In the genomic region with DNA sequence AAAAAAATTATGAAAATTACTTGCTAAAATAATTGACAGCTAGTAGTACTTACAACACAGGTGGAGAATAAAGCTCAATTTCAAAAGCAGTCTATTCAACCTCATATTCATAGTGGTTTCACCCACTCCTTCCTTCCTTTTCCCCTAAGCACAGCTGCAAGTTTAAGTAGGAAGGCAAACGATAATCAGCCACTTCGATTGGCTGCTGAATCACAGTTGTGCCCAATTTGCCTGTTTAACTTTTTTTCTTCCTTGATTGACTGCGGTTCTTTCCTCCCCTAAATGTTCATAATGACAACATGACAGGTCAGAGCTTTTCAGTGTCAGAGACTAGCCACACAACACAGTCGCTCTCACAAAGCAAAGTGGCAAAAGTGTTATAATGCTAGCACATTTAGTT, we compare ENCODE assay signal across 12 cellular contexts.
A peak's percentile ranks its signal among the peaks of the same experiment; 100 is the strongest.
DNase-seq lines count a peak whose midpoint lies in the region; ATAC-seq and TF ChIP-seq lines count a peak whose summit lies in the region.
"Had no signal": no experiment of that assay in that cellular context is flagged by ENCODE, and none has a peak within 500 bp of the region (broad histone marks: within the 10 kb centered on the region; RNA-seq: fewer than 3 reads in every experiment).

No MANE protein-coding gene starts in this region.

- H3F3A ChIP-seq in PC-3 (ENCODE audit: low read length, unreplicated experiment), result no peaks in the 10 kb centered on the region

- H3K9me3 ChIP-seq in PC-3 (ENCODE audit: low read length), result no peaks in the 10 kb centered on the region

- no peak overlapping the region for H3K4me2 ChIP-seq in PC-3 (ENCODE audit: low read length)

- TF ChIP-seq CTCF in GM10266 (IDR thresholded peaks at IDR 0.05; ENCODE audit: control insufficient read depth, insufficient read depth, low read depth, missing control alignments), result no peak
- no peak for TF ChIP-seq CTCF in PC-3 (conservative IDR thresholded peaks at IDR 0.05; ENCODE audit: low read depth, low read length)

- no peak overlapping the region for H3K27ac ChIP-seq in PC-3 (ENCODE audit: low read length)
- H3K27ac ChIP-seq: skin epidermis had no signal

- H2AFZ ChIP-seq in PC-3 (ENCODE audit: low read length), result 0 out of 2 replicates have a peak overlapping the region, but pooled peaks have one; percentile 21

- H3K36me3 ChIP-seq in PC-3 (ENCODE audit: low read depth, low read length), result no peaks in the 10 kb centered on the region

- intact Hi-C loops in PC-3 (cut with micrococcal nuclease), result no loop called here

- no peaks in the 10 kb centered on the region for H4K20me1 ChIP-seq in PC-3 (ENCODE audit: low read length)

- no TSS peak for BruUV-seq in PC-3 (replicated peaks; lab: Mats Ljungman, UMichigan)

- DNase-seq in GM10266 (ENCODE audit: extremely low spot score) (peak; percentile 8), PC-3 (no peak), NCI-H2107 treated with DMSO at 0.1 percent for 48 hours (lab: John Stamatoyannopoulos, UW; ENCODE audit: unreplicated experiment) (no peak), iPS-NIHi7 (ENCODE audit: extremely low spot score) (no peak), DMS 273 treated with DMSO at 0.1 percent for 48 hours (lab: John Stamatoyannopoulos, UW) (no peak)
- DNase-seq: activated CD4-positive, CD25-positive, alpha-beta regulatory T cell treated with anti-CD3 and anti-CD28 coated beads, Interleukin-2, amount 50 U/mL, for 72 hours; anterior cingulate cortex; NCI-H1930 had no signal

- H3K4me3 ChIP-seq in PC-3 (ENCODE audit: low read length), result no peak overlapping the region
- H3K4me3 ChIP-seq: skin epidermis had no signal

- H3K4me1 ChIP-seq in PC-3 (ENCODE audit: insufficient read depth, low read length), result no peaks in the 10 kb centered on the region

- H3K79me2 ChIP-seq in PC-3 (ENCODE audit: low read length), result no peaks in the 10 kb centered on the region

- H3K9me2 ChIP-seq in PC-3 (replicated peaks; ENCODE audit: low read length), result no peaks in the 10 kb centered on the region

- POLR2A ChIA-PET in PC-3 (lab: Charles Lee; ENCODE audit: unreplicated experiment), result no interaction called here

- no peaks in the 10 kb centered on the region for H3K27me3 ChIP-seq in PC-3 (ENCODE audit: low read length)

- CTCF ChIA-PET in PC-3 (lab: Charles Lee), result no interaction called here

- ATAC-seq in GM19351 (IDR thresholded peaks at IDR 0.05; ENCODE audit: unreplicated experiment) (peak; percentile 86), HG02973 (IDR thresholded peaks at IDR 0.05; ENCODE audit: unreplicated experiment) (peak; percentile 89), PC-3 (no peak), HG03469 (IDR thresholded peaks at IDR 0.05; ENCODE audit: unreplicated experiment) (no peak)

- no peak overlapping the region for H3K9ac ChIP-seq in PC-3 (ENCODE audit: low read length)

Comparison
In these comparisons a context has a peak if more than half of its experiments do, and no peak if none do; other contexts are left out.
1. ATAC-seq: peak in GM19351 (single experiment) and HG02973 (single experiment); none in PC-3 (single experiment) and HG03469 (single experiment).